8 cellular contexts compared by ENCODE assay signal in genomic region chr13:111204438-111205177, GRCh38.
DNase-seq lines count a peak whose midpoint lies in the region; ATAC-seq and TF ChIP-seq lines count a peak whose summit lies in the region.

No MANE protein-coding gene starts in this region.

- H3K4me1 Mint-ChIP-seq in GM23338, result peaks cover 78% of the 10 kb centered on the region
- H3K4me1 Mint-ChIP-seq in activated T-helper 2 cell treated with anti-CD3 and anti-CD28 coated beads, Interferon-gamma antibody, Interleukin-2, Interleukin-4, amounts not matched to agents 10 μg/mL and 5 μg/mL and 100 μg/mL, durations not matched to agents 14 hours and 24 hours and 36 hours (ENCODE audit: low read depth), result peaks cover 50% of the 10 kb centered on the region

- no peak for TF ChIP-seq CTCF in GM23338 (conservative IDR thresholded peaks at IDR 0.05; ENCODE audit: low read depth in 2 of 2)

- H2AFZ ChIP-seq in GM23338, result no peak overlapping the region

- H3K4me3 ChIP-seq in GM23338 (peak overlapping the region; percentile 31; the same call in 1 of the 2 replicates), skeletal muscle satellite cell (ENCODE audit: low read length) (peak overlapping the region; percentile 61)

- H3K9me3 ChIP-seq in skeletal muscle satellite cell (replicated peaks; ENCODE audit: low read length), result no peaks in the 10 kb centered on the region

- peaks cover 12% of the 10 kb centered on the region for H4K20me1 ChIP-seq in GM23338 (replicated peaks; ENCODE audit: insufficient read depth)

- DNase-seq in GM23338 (ENCODE audit: low spot score), result peak; percentile 73
- DNase-seq in activated T-helper 2 cell treated with anti-CD3 and anti-CD28 coated beads, Interferon-gamma antibody, Interleukin-2, Interleukin-4, amounts not matched to agents 10 μg/mL and 5 μg/mL and 100 μg/mL, durations not matched to agents 14 hours and 24 hours and 36 hours (ENCODE audit: low spot score), result no peak
- DNase-seq in left cardiac atrium, result peak; percentile 87
- no peak for DNase-seq in GM19238 (ENCODE audit: insufficient read length, low spot score)
- DNase-seq in stimulated activated CD4-positive, alpha-beta T cell treated with anti-CD3 and anti-CD28 coated beads, Interleukin-4, amount 100 ng/mL, for 24 hours, result no peak
- DNase-seq in 8988T, result no peak

- peak overlapping the region; percentile 72 for H3K4me2 ChIP-seq in GM23338
- peak overlapping the region; percentile 82 for H3K4me2 ChIP-seq in skeletal muscle satellite cell (ENCODE audit: low read length)

- H3K9me2 ChIP-seq in GM23338 (ENCODE audit: insufficient read depth), result no peaks in the 10 kb centered on the region

- H3K36me3 ChIP-seq in GM23338 (ENCODE audit: insufficient read depth) (no peaks in the 10 kb centered on the region), skeletal muscle satellite cell (ENCODE audit: insufficient read depth, low read length) (peaks cover 4% of the 10 kb centered on the region)

- H3F3A ChIP-seq in GM23338 (replicated peaks; ENCODE audit: low read depth), result no peaks in the 10 kb centered on the region

- peaks cover 98% of the 10 kb centered on the region for H3K79me2 ChIP-seq in GM23338 (replicated peaks; ENCODE audit: insufficient read depth)

- H3K27me3 ChIP-seq in GM23338 (ENCODE audit: insufficient read depth), result no peaks in the 10 kb centered on the region
- H3K27me3 ChIP-seq in skeletal muscle satellite cell (ENCODE audit: control insufficient read depth, insufficient read depth, low read length), result no peaks in the 10 kb centered on the region

- peak overlapping the region; percentile 85 for H3K27ac ChIP-seq in GM23338 (ENCODE audit: low read depth)

- H3K27me3 Mint-ChIP-seq in GM23338 (ENCODE audit: insufficient read depth, low read depth, poor library complexity), result no peaks in the 10 kb centered on the region
- no peaks in the 10 kb centered on the region for H3K27me3 Mint-ChIP-seq in activated T-helper 2 cell treated with anti-CD3 and anti-CD28 coated beads, Interferon-gamma antibody, Interleukin-2, Interleukin-4, amounts not matched to agents 10 μg/mL and 5 μg/mL and 100 μg/mL, durations not matched to agents 14 hours and 24 hours and 36 hours (ENCODE audit: low read depth)

- intact Hi-C loops in activated T-helper 2 cell treated with anti-CD3 and anti-CD28 coated beads, Interferon-gamma antibody, Interleukin-2, Interleukin-4, amounts not matched to agents 10 μg/mL and 5 μg/mL and 100 μg/mL, durations not matched to agents 14 hours and 24 hours and 36 hours (cut with micrococcal nuclease), result loop anchor here (5.0 to 10.0 kb wide), 2 partner anchors 52 to 260 kb away; no protein-coding TSS in a partner anchor
- intact Hi-C loops in left cardiac atrium (cut with DNase I), result no loop called here

- H3K4me3 Mint-ChIP-seq in GM23338, result peak overlapping the region; percentile 57
- H3K4me3 Mint-ChIP-seq in activated T-helper 2 cell treated with anti-CD3 and anti-CD28 coated beads, Interferon-gamma antibody, Interleukin-2, Interleukin-4, amounts not matched to agents 10 μg/mL and 5 μg/mL and 100 μg/mL, durations not matched to agents 14 hours and 24 hours and 36 hours (ENCODE audit: low read depth), result no peak overlapping the region

- peak overlapping the region; percentile 52 for H3K9ac ChIP-seq in skeletal muscle satellite cell (ENCODE audit: low read depth, low read length)

- H3K36me3 Mint-ChIP-seq in GM23338 (ENCODE audit: low read depth), result peaks cover 15% of the 10 kb centered on the region
- H3K36me3 Mint-ChIP-seq in activated T-helper 2 cell treated with anti-CD3 and anti-CD28 coated beads, Interferon-gamma antibody, Interleukin-2, Interleukin-4, amounts not matched to agents 10 μg/mL and 5 μg/mL and 100 μg/mL, durations not matched to agents 14 hours and 24 hours and 36 hours (ENCODE audit: low read depth), result peaks cover 25% of the 10 kb centered on the region

- H3K9me3 Mint-ChIP-seq in GM23338, result no peaks in the 10 kb centered on the region
- no peaks in the 10 kb centered on the region for H3K9me3 Mint-ChIP-seq in activated T-helper 2 cell treated with anti-CD3 and anti-CD28 coated beads, Interferon-gamma antibody, Interleukin-2, Interleukin-4, amounts not matched to agents 10 μg/mL and 5 μg/mL and 100 μg/mL, durations not matched to agents 14 hours and 24 hours and 36 hours

- H3K4me1 ChIP-seq in GM23338 (ENCODE audit: insufficient read depth), result peaks cover 59% of the 10 kb centered on the region
- peaks cover 33% of the 10 kb centered on the region for H3K4me1 ChIP-seq in skeletal muscle satellite cell (ENCODE audit: control insufficient read depth, insufficient read depth, low read length)

- ATAC-seq in GM23338 (peak; percentile 75), left cardiac atrium (peak; percentile 78 to 80), HG02884 (IDR thresholded peaks at IDR 0.05; ENCODE audit: unreplicated experiment) (no peak)

- H3K27ac Mint-ChIP-seq in GM23338, result peak overlapping the region; percentile 71
- peak overlapping the region; percentile 24 for H3K27ac Mint-ChIP-seq in activated T-helper 2 cell treated with anti-CD3 and anti-CD28 coated beads, Interferon-gamma antibody, Interleukin-2, Interleukin-4, amounts not matched to agents 10 μg/mL and 5 μg/mL and 100 μg/mL, durations not matched to agents 14 hours and 24 hours and 36 hours

TF ChIP-seq in GM23338, 12 proteins besides CTCF, POLR2A, EP300 and RAD21 (continues in another document):
- TF ChIP-seq ZNF331 (CRISPR knock-in tag; IDR thresholded peaks at IDR 0.05; ENCODE audit: low read depth) (no peak), EZH2phosphoT487 (IDR thresholded peaks at IDR 0.05; ENCODE audit: unreplicated experiment) (no peak), ZNF462 (CRISPR knock-in tag; IDR thresholded peaks at IDR 0.05) (no peak), CREB1 (CRISPR knock-in tag; IDR thresholded peaks at IDR 0.05; ENCODE audit: low read depth) (no peak)

Comparison
In these comparisons a context has a peak if more than half of its experiments do, and no peak if none do; other contexts are left out.
1. DNase-seq: peak in GM23338 (single experiment) and left cardiac atrium (single experiment); none in activated T-helper 2 cell treated with anti-CD3 and anti-CD28 coated beads, Interferon-gamma antibody, Interleukin-2, Interleukin-4, amounts not matched to agents 10 μg/mL and 5 μg/mL and 100 μg/mL, durations not matched to agents 14 hours and 24 hours and 36 hours (single experiment), GM19238 (single experiment), stimulated activated CD4-positive, alpha-beta T cell treated with anti-CD3 and anti-CD28 coated beads, Interleukin-4, amount 100 ng/mL, for 24 hours (single experiment) and 8988T (single experiment).